Comparison of ENCODE assay signal across 8 cellular contexts in genomic region chr5:111795142-111795541, GRCh38.
"Had no signal": no experiment of that assay in that cellular context is flagged by ENCODE, and none has a peak within 500 bp of the region (broad histone marks: within the 10 kb centered on the region; RNA-seq: fewer than 3 reads in every experiment).

No MANE protein-coding gene starts in this region.

- H3K27ac ChIP-seq: KMS-11 had no signal

- H3K4me3 ChIP-seq: GM23338 had no signal

- H3K9ac ChIP-seq: KMS-11 had no signal

- ATAC-seq: GM23338 had no signal

- DNase-seq: H9, HCEC 1CT, KBM-7 had no signal

- H3K4me2 ChIP-seq: GM23338, KMS-11 had no signal

- FAIRE-seq: H1, H54, HTR-8/SVneo had no signal
